Comparison of ENCODE assay signal across 20 cellular contexts in genomic region chr18:49563701-49564100, GRCh38. TPM values are rescaled to one million over a fixed set of nuclear protein-coding genes. Genes with fewer than 3 reads are reported as not detected.
DNase-seq lines count a peak whose midpoint lies in the region; ATAC-seq, FAIRE-seq and TF ChIP-seq lines count a peak whose summit lies in the region.
"Had no signal": no experiment of that assay in that cellular context is flagged by ENCODE, and none has a peak within 500 bp of the region (broad histone marks: within the 10 kb centered on the region; RNA-seq: fewer than 3 reads in every experiment).

No MANE protein-coding gene starts in this region.

- H3K79me1 ChIP-seq in H9 (ENCODE audit: insufficient read depth, low read depth, low read length, poor library complexity, severe bottlenecking), result no peaks in the 10 kb centered on the region
- H3K79me1 ChIP-seq in neuronal stem cell (ENCODE audit: low read depth, low read length), result peaks cover 2% of the 10 kb centered on the region

- H3K23ac ChIP-seq in H9 (ENCODE audit: insufficient read length, low read depth, low read length), result no peak overlapping the region
- H3K23ac ChIP-seq in neuronal stem cell (ENCODE audit: low read depth, low read length, poor library complexity), result no peak overlapping the region

- no peaks in the 10 kb centered on the region for H3K9me2 ChIP-seq in hepatocyte (replicated peaks; ENCODE audit: insufficient read depth)

- no peak overlapping the region for H2BK15ac ChIP-seq in H9 (ENCODE audit: low read depth, low read length)
- H2BK15ac ChIP-seq in neuronal stem cell (ENCODE audit: low read length), result no peak overlapping the region

- H3T11ph ChIP-seq in H9 (ENCODE audit: low read length), result no peak overlapping the region

- H2BK12ac ChIP-seq in H9 (ENCODE audit: insufficient read length, low read depth, low read length) (no peak overlapping the region), neuronal stem cell (ENCODE audit: low read length) (no peak overlapping the region)

- H3K27me3 Mint-ChIP-seq in H9 (ENCODE audit: low read depth) (peaks cover 50% of the 10 kb centered on the region), astrocyte (ENCODE audit: low read depth, unreplicated experiment) (peaks cover 42% of the 10 kb centered on the region)
- H3K27me3 Mint-ChIP-seq in activated T-helper 17 cell treated with anti-CD3 and anti-CD28 coated beads, Interleukin-2, amount 50 U/mL, for 72 hours, result peaks cover 57% of the 10 kb centered on the region

- no peak overlapping the region for H2BK120ac ChIP-seq in H9 (ENCODE audit: low read depth, low read length, poor library complexity, severe bottlenecking)
- H2BK120ac ChIP-seq in neuronal stem cell (ENCODE audit: low read depth, low read length), result no peak overlapping the region

- no peak for TF ChIP-seq CTCF in H9 (conservative IDR thresholded peaks at IDR 0.05)
- TF ChIP-seq CTCF in astrocyte (IDR thresholded peaks at IDR 0.05; ENCODE audit: insufficient read depth, low read depth, low read length), result no peak
- TF ChIP-seq CTCF in hepatocyte (IDR thresholded peaks at IDR 0.05; ENCODE audit: poor library complexity), result no peak
- no peak for TF ChIP-seq CTCF in kidney (IDR thresholded peaks at IDR 0.05; ENCODE audit: borderline replicate concordance, extremely low read depth, insufficient read depth)

- peak overlapping the region in 1 of 2 experiments; percentile 92; a peak in 3 of 5 replicates for H3K4me3 Mint-ChIP-seq in H9
- H3K4me3 Mint-ChIP-seq in astrocyte (ENCODE audit: unreplicated experiment), result peak overlapping the region; percentile 85
- H3K4me3 Mint-ChIP-seq in activated T-helper 17 cell treated with anti-CD3 and anti-CD28 coated beads, Interleukin-2, amount 50 U/mL, for 72 hours, result no peak overlapping the region
- H3K4me3 Mint-ChIP-seq: activated CD4-positive, alpha-beta T cell treated with anti-CD3 and anti-CD28 coated beads for 36 hours had no signal

- peaks cover 7 to 12% of the 10 kb centered on the region in 2 experiments; a peak in 4 of 5 replicates for H3K9me3 Mint-ChIP-seq in H9
- no peaks in the 10 kb centered on the region for H3K9me3 Mint-ChIP-seq in astrocyte (ENCODE audit: unreplicated experiment)
- H3K9me3 Mint-ChIP-seq in activated T-helper 17 cell treated with anti-CD3 and anti-CD28 coated beads, Interleukin-2, amount 50 U/mL, for 72 hours, result no peaks in the 10 kb centered on the region

- H3K27ac Mint-ChIP-seq in H9 (no peak overlapping the region), astrocyte (ENCODE audit: unreplicated experiment) (no peak overlapping the region)
- no peak overlapping the region for H3K27ac Mint-ChIP-seq in activated T-helper 17 cell treated with anti-CD3 and anti-CD28 coated beads, Interleukin-2, amount 50 U/mL, for 72 hours
- H3K27ac Mint-ChIP-seq: activated CD4-positive, alpha-beta T cell treated with anti-CD3 and anti-CD28 coated beads for 36 hours had no signal

- H2AK5ac ChIP-seq in H9 (ENCODE audit: insufficient read length, low read length), result no peak overlapping the region
- H2AK5ac ChIP-seq in neuronal stem cell (ENCODE audit: low read depth, low read length), result no peak overlapping the region

- peaks cover 2% of the 10 kb centered on the region; the same call in 1 of the 2 replicates for H3K79me2 ChIP-seq in H9 (ENCODE audit: insufficient read depth, low read length)
- no peaks in the 10 kb centered on the region for H3K79me2 ChIP-seq in astrocyte (ENCODE audit: insufficient read depth, low read length)
- peaks cover 53% of the 10 kb centered on the region for H3K79me2 ChIP-seq in hepatocyte

- H3K14ac ChIP-seq in H9 (ENCODE audit: insufficient read depth, low read length) (no peak overlapping the region), neuronal stem cell (ENCODE audit: low read length) (no peak overlapping the region)

- H4K8ac ChIP-seq in H9 (replicated peaks; ENCODE audit: insufficient read length, low read depth, low read length), result no peak overlapping the region
- H4K8ac ChIP-seq in neuronal stem cell (ENCODE audit: low read depth, low read length), result no peak overlapping the region

- H3K4me3 ChIP-seq in astrocyte (ENCODE audit: insufficient read depth, low read depth, low read length) (peak overlapping the region; percentile 20), hepatocyte (peak overlapping the region; percentile 59), neuronal stem cell (ENCODE audit: low read length in 2 of 2) (peak overlapping the region in 1 of 2 donors; percentile 64), kidney (ENCODE audit: low read length in 2 of 2) (peak overlapping the region in 1 of 2 donors; percentile 7)

- H2AFZ ChIP-seq in H9 (ENCODE audit: low read length) (no peak overlapping the region), astrocyte (ENCODE audit: low read depth, low read length) (no peak overlapping the region), hepatocyte (no peak overlapping the region), neuronal stem cell (ENCODE audit: low read length) (no peak overlapping the region)

- no peak overlapping the region for H3K56ac ChIP-seq in H9 (ENCODE audit: insufficient read length, low read depth, low read length)

- H3K36me3 Mint-ChIP-seq in H9 (ENCODE audit: insufficient read depth in 1 of 3, low read depth in 3 of 3), result peaks cover 14 to 20% (median 19%) of the 10 kb centered on the region in 3 experiments; a peak in 6 of 7 replicates
- H3K36me3 Mint-ChIP-seq in astrocyte (ENCODE audit: low read depth, unreplicated experiment), result peaks cover 3% of the 10 kb centered on the region
- peaks cover 5% of the 10 kb centered on the region for H3K36me3 Mint-ChIP-seq in activated T-helper 17 cell treated with anti-CD3 and anti-CD28 coated beads, Interleukin-2, amount 50 U/mL, for 72 hours (ENCODE audit: low read depth)

- DNase-seq in H9 (no peak), astrocyte (ENCODE audit: low read depth) (no peak), hepatocyte (ENCODE audit: low spot score) (no peak), neuronal stem cell (ENCODE audit: low spot score) (no peak), kidney (no peak), COLO829 (ENCODE audit: low spot score) (no peak), LoVo (ENCODE audit: low spot score) (no peak)
- DNase-seq: activated CD8-positive, alpha-beta memory T cell treated with anti-CD3 and anti-CD28 coated beads, Interleukin-2, amount 50 U/mL, for 4 hours; activated gamma-delta T cell treated with Interleukin-2 at 50 U/mL for 16 hours; COR-L47; dorsolateral prefrontal cortex; NCI-H1417; NK-92 treated with Interleukin-12 subunit alpha and Interleukin-12 subunit beta, amount 100 ng/mL, for 24 hours; retina; SHP77; T1000 had no signal

- intact Hi-C loops in kidney (cut with DNase I), result no loop called here

- no peak overlapping the region for H4K91ac ChIP-seq in H9 (ENCODE audit: insufficient read length, low read depth, low read length)
- H4K91ac ChIP-seq in neuronal stem cell (ENCODE audit: low read depth, low read length, poor library complexity), result no peak overlapping the region

- H2BK5ac ChIP-seq in H9 (ENCODE audit: insufficient read length, low read length) (no peak overlapping the region), neuronal stem cell (ENCODE audit: low read length) (no peak overlapping the region)

- H3K4me2 ChIP-seq in H9 (ENCODE audit: insufficient read depth, insufficient read length, low read length) (peak overlapping the region; percentile 85), astrocyte (ENCODE audit: low read length) (peak overlapping the region; percentile 94), hepatocyte (peak overlapping the region; percentile 87), neuronal stem cell (ENCODE audit: insufficient read depth, low read length, poor library complexity, severe bottlenecking) (peak overlapping the region; percentile 100)

- peaks cover 4% of the 10 kb centered on the region; the same call in 1 of the 2 replicates for H3K27me3 ChIP-seq in H9 (ENCODE audit: insufficient read depth, low read length)
- peaks cover 16% of the 10 kb centered on the region for H3K27me3 ChIP-seq in astrocyte (ENCODE audit: insufficient read depth, low read length)
- H3K27me3 ChIP-seq in hepatocyte, result no peaks in the 10 kb centered on the region
- no peaks in the 10 kb centered on the region for H3K27me3 ChIP-seq in neuronal stem cell (ENCODE audit: control insufficient read depth in 3 of 3, insufficient read depth in 3 of 3, low read depth in 1 of 3, low read length in 3 of 3)

- H3K27ac ChIP-seq in H9 (ENCODE audit: insufficient read length, low read depth, low read length) (no peak overlapping the region), astrocyte (ENCODE audit: low read depth, low read length) (no peak overlapping the region), hepatocyte (no peak overlapping the region), neuronal stem cell (replicated peaks; ENCODE audit: low read length) (no peak overlapping the region), kidney (ENCODE audit: low read depth in 2 of 2, low read length in 2 of 2) (no peak overlapping the region)
- H3K27ac ChIP-seq: dorsolateral prefrontal cortex had no signal

- no peak overlapping the region for H3K9ac ChIP-seq in H9 (ENCODE audit: extremely low read depth, insufficient read length, low read length)
- H3K9ac ChIP-seq in astrocyte (ENCODE audit: low read length), result no peak overlapping the region
- H3K9ac ChIP-seq in neuronal stem cell (ENCODE audit: low read depth, low read length, poor library complexity), result no peak overlapping the region
- H3K9ac ChIP-seq in kidney (ENCODE audit: low read length in 2 of 2), result no peak overlapping the region

- H4K20me1 ChIP-seq in H9 (ENCODE audit: control insufficient read depth, insufficient read depth, insufficient read length) (no peaks in the 10 kb centered on the region), astrocyte (ENCODE audit: insufficient read depth, low read length) (peaks cover 5% of the 10 kb centered on the region), hepatocyte (ENCODE audit: insufficient read depth, poor library complexity, severe bottlenecking) (peaks cover 22% of the 10 kb centered on the region)

- H3K18ac ChIP-seq in H9 (ENCODE audit: insufficient read length, low read depth, low read length) (no peak overlapping the region), neuronal stem cell (ENCODE audit: low read length) (no peak overlapping the region)

- H4K5ac ChIP-seq in H9 (ENCODE audit: insufficient read length, low read depth, low read length), result no peak overlapping the region

- no peaks in the 10 kb centered on the region for H3K9me3 ChIP-seq in H9 (ENCODE audit: control insufficient read depth, low read depth, low read length)
- no peaks in the 10 kb centered on the region for H3K9me3 ChIP-seq in astrocyte (ENCODE audit: insufficient read depth, low read depth, low read length)
- H3K9me3 ChIP-seq in hepatocyte (ENCODE audit: low read depth), result no peaks in the 10 kb centered on the region
- H3K9me3 ChIP-seq in neuronal stem cell (replicated peaks in 1 of 2; ENCODE audit: control insufficient read depth in 2 of 2, insufficient read depth in 1 of 2, low read depth in 1 of 2, low read length in 2 of 2), result peaks cover 4 to 14% of the 10 kb centered on the region in 2 donors
- H3K9me3 ChIP-seq in kidney (ENCODE audit: control insufficient read depth in 1 of 2, low read length in 2 of 2), result no peaks in the 10 kb centered on the region

- WGBS in H9 (ENCODE audit: extremely low coverage, insufficient read length, low lambda C conversion rate), result no CpG with 5 or more reads among the region's 5 CpGs
- WGBS in hepatocyte (ENCODE audit: low lambda C conversion rate, missing lambda C conversion rate), result 60% methylated on average over 5 of the region's 5 CpGs
- WGBS in neuronal stem cell (ENCODE audit: extremely low coverage in 2 of 2, insufficient read length in 2 of 2, insufficient replicate concordance in 1 of 2), 2 donors, result no CpG with 5 or more reads among the region's 5 CpGs

- H2BK20ac ChIP-seq in H9 (ENCODE audit: low read depth, low read length, poor library complexity, severe bottlenecking), result no peak overlapping the region

- no peak for ATAC-seq in activated T-helper 17 cell treated with anti-CD3 and anti-CD28 coated beads, Interleukin-2, amount 50 U/mL, for 72 hours (replicated peaks)

- H3K4ac ChIP-seq in H9 (ENCODE audit: low read depth, low read length) (no peak overlapping the region), neuronal stem cell (ENCODE audit: low read length) (no peak overlapping the region)

- no peaks in the 10 kb centered on the region for H3K36me3 ChIP-seq in astrocyte (ENCODE audit: insufficient read depth, low read length)
- H3K36me3 ChIP-seq in hepatocyte (replicated peaks; ENCODE audit: insufficient read depth, low read depth), result no peaks in the 10 kb centered on the region
- peaks cover 12 to 40% of the 10 kb centered on the region in 2 donors for H3K36me3 ChIP-seq in neuronal stem cell (replicated peaks in 1 of 2; ENCODE audit: control insufficient read depth in 2 of 2, insufficient read depth in 2 of 2, low read length in 2 of 2)
- H3K36me3 ChIP-seq in kidney (ENCODE audit: control insufficient read depth in 1 of 2, insufficient read depth in 2 of 2, low read length in 2 of 2), result no peaks in the 10 kb centered on the region

- FAIRE-seq in astrocyte (lab: Jason Lieb, UNC), result no peak
- FAIRE-seq in kidney (lab: Jason Lieb, UNC), result no peak
- FAIRE-seq: G401.6, GM12892 had no signal

- H3K4me1 ChIP-seq in H9 (ENCODE audit: insufficient read depth, low read length), result peaks cover 4% of the 10 kb centered on the region; the same call in 1 of the 2 replicates
- H3K4me1 ChIP-seq in astrocyte (ENCODE audit: insufficient read depth, low read length), result peaks cover 37% of the 10 kb centered on the region
- peaks cover 22% of the 10 kb centered on the region for H3K4me1 ChIP-seq in hepatocyte (ENCODE audit: insufficient read depth)
- H3K4me1 ChIP-seq in neuronal stem cell (ENCODE audit: control insufficient read depth in 2 of 2, insufficient read depth in 1 of 2, low read depth in 1 of 2, low read length in 2 of 2), result peaks cover 23 to 25% of the 10 kb centered on the region in 2 donors
- H3K4me1 ChIP-seq in kidney (ENCODE audit: control insufficient read depth in 1 of 2, insufficient read depth in 1 of 2, low read depth in 1 of 2, low read length in 2 of 2), result peaks cover 24 to 34% of the 10 kb centered on the region in 2 donors

- H3K4me1 Mint-ChIP-seq in H9, result peaks cover 28 to 32% of the 10 kb centered on the region in 2 experiments
- H3K4me1 Mint-ChIP-seq in astrocyte (ENCODE audit: low read depth, unreplicated experiment), result peaks cover 28% of the 10 kb centered on the region
- no peaks in the 10 kb centered on the region for H3K4me1 Mint-ChIP-seq in activated T-helper 17 cell treated with anti-CD3 and anti-CD28 coated beads, Interleukin-2, amount 50 U/mL, for 72 hours

- peaks cover 25% of the 10 kb centered on the region for H3K23me2 ChIP-seq in H9 (ENCODE audit: insufficient read length, low read depth, low read length, poor library complexity, severe bottlenecking)

RNA-seq across cellular contexts. Expression of gene LIPG, which starts 1.8 kb away (rescaled TPM):
- total RNA-seq in H9 (2021) (4.4 and 6.1 TPM in 2 replicates), astrocyte (11.0 and 18.3 TPM in 2 replicates), hepatocyte (75.2 and 85.2 TPM in 2 replicates), kidney (50.9 TPM)
- polyA plus RNA-seq in hepatocyte (36.9 and 43.4 TPM in 2 replicates), kidney (ENCODE audit: insufficient read depth, low read depth, low replicate concordance) (4.8 TPM)
- 22.9 TPM for polyA plus RNA-seq in neuronal stem cell (2013, experiment 1 of 2)
- polyA plus RNA-seq in neuronal stem cell (2013, experiment 2 of 2), result 23.3 TPM
- not detected for total RNA-seq in activated T-helper 17 cell treated with anti-CD3 and anti-CD28 coated beads, Interleukin-2, amount 50 U/mL, for 72 hours
